Comparison of ENCODE assay signal across 8 cellular contexts in genomic region chr6:105077592-105078463, GRCh38.
DNase-seq lines count a peak whose midpoint lies in the region; ATAC-seq, FAIRE-seq and TF ChIP-seq lines count a peak whose summit lies in the region.

No MANE protein-coding gene starts in this region.

- POLR2A ChIA-PET in HepG2 (lab: Yijun Ruan, JAX) = interaction anchor here (1.3 kb wide), 1 partner anchor 120 kb away, joined by 3 read pairs; the partner anchor contains the start of gene LIN28B

- no peaks in the 10 kb centered on the region for H3K27me3 ChIP-seq in cardiac muscle cell
- H3K27me3 ChIP-seq in right cardiac atrium (ENCODE audit: control insufficient read depth, insufficient read depth) = no peaks in the 10 kb centered on the region
- H3K27me3 ChIP-seq in adrenal gland = no peaks in the 10 kb centered on the region
- no peaks in the 10 kb centered on the region; a peak in 1 of 5 replicates for H3K27me3 ChIP-seq in HepG2 (ENCODE audit: control insufficient read depth in 1 of 2, insufficient read depth in 2 of 2, low read length in 2 of 2)

- DNase-seq in cardiac muscle cell (ENCODE audit: low read depth in 1 of 2, low spot score in 1 of 2) = peak; percentile 54 to 68
- DNase-seq in right cardiac atrium = no peak
- peak; percentile 1 for DNase-seq in NCI-H187 treated with DMSO at 0.1 percent for 48 hours (lab: John Stamatoyannopoulos, UW)
- no peak for DNase-seq in adrenal gland
- DNase-seq in HepG2 (ENCODE audit: low spot score) = peak; percentile 51
- no peak for DNase-seq in activated naive CD4-positive, alpha-beta T cell treated with anti-CD3 and anti-CD28 coated beads, Interleukin-2, amount 50 U/mL, for 16 hours
- DNase-seq in H54 (ENCODE audit: insufficient read length, low spot score) = no peak

- H3K9ac ChIP-seq in HepG2 (ENCODE audit: insufficient read depth, low read depth, low read length) = no peak overlapping the region

- H3K27ac ChIP-seq in cardiac muscle cell (no peak overlapping the region), right cardiac atrium (ENCODE audit: low read length) (no peak overlapping the region), adrenal gland (no peak overlapping the region), HepG2 (ENCODE audit: extremely low read length, insufficient read depth, low read length) (no peak overlapping the region)

- TF ChIP-seq RAD21 in HepG2 (CRISPR knock-in tag; IDR thresholded peaks at IDR 0.05) = peak; percentile 24; the same call in 1 of the 2 replicates

- in situ Hi-C loops in HepG2 (cut with HindIII; ENCODE audit: extremely low pct_ligation_motif_present, low pct_unique_long_range_greater_than_20kb) = loop anchor here (5.0 kb wide), 1 partner anchor 136 kb away; no protein-coding TSS in a partner anchor

- H2AFZ ChIP-seq in HepG2 (ENCODE audit: low read length) = no peak overlapping the region

- intact Hi-C loops in right cardiac atrium (cut with DNase I) = no loop called here
- intact Hi-C loops in adrenal gland (cut with DNase I) = loop anchor here in 1 of 2 donors (5.0 to 10.0 kb wide), 2 partner anchors 133 to 286 kb away; no protein-coding TSS in a partner anchor
- intact Hi-C loops in HepG2 (cut with micrococcal nuclease; ENCODE audit: unreplicated experiment) = loop anchor here (1.0 to 5.0 kb wide), 5 partner anchors 82 to 396 kb away; no protein-coding TSS in a partner anchor

- no peak overlapping the region for H3K4me2 ChIP-seq in HepG2 (ENCODE audit: low read depth, low read length)

- 6% methylated on average over 1 of the region's 1 CpG for WGBS in right cardiac atrium
- WGBS in adrenal gland, 4 donors = 0 to 6% (median 1%) methylated on average over 1 of the region's 1 CpG
- WGBS in HepG2 (ENCODE audit: low lambda C conversion rate) = 3% methylated on average over 1 of the region's 1 CpG

- H3K9me3 ChIP-seq in cardiac muscle cell (ENCODE audit: low read depth) = no peaks in the 10 kb centered on the region
- no peaks in the 10 kb centered on the region for H3K9me3 ChIP-seq in right cardiac atrium (ENCODE audit: control insufficient read depth, low read length)
- H3K9me3 ChIP-seq in adrenal gland (replicated peaks in 1 of 3) = no peaks in the 10 kb centered on the region
- no peaks in the 10 kb centered on the region for H3K9me3 ChIP-seq in HepG2 (ENCODE audit: low read length)

- peaks cover 3% of the 10 kb centered on the region for H3K79me2 ChIP-seq in HepG2 (ENCODE audit: insufficient read depth, low read length)

- CTCF ChIA-PET in HepG2 (lab: Yijun Ruan, JAX; ENCODE audit: low intra/inter-chr PET ratio, low total read pairs) = interaction anchor here (1.0 to 2.3 kb wide), 4 partner anchors 10 to 395 kb away, joined by 3 to 33 read pairs (median 4); no protein-coding TSS in a partner anchor

- H3K4me3 ChIP-seq in cardiac muscle cell = no peak overlapping the region
- no peak overlapping the region for H3K4me3 ChIP-seq in right cardiac atrium (ENCODE audit: low read length)
- H3K4me3 ChIP-seq in adrenal gland = no peak overlapping the region
- no peak overlapping the region for H3K4me3 ChIP-seq in HepG2 (replicated peaks in 1 of 3; ENCODE audit: insufficient read depth in 1 of 3, low read depth in 2 of 3, low read length in 3 of 3)

- no peaks in the 10 kb centered on the region for H4K20me1 ChIP-seq in HepG2 (ENCODE audit: insufficient read depth, low read length)

- ATAC-seq in right cardiac atrium (no peak), HepG2 (peak; percentile 56), HG03095 (IDR thresholded peaks at IDR 0.05; ENCODE audit: unreplicated experiment) (no peak)

- TF ChIP-seq CTCF in cardiac muscle cell (IDR thresholded peaks at IDR 0.05; ENCODE audit: low read depth, low read length) (peak; percentile 49), adrenal gland (IDR thresholded peaks at IDR 0.05) (peak; percentile 23 to 63 (median 46)), HepG2 (CRISPR knock-in tag; IDR thresholded peaks at IDR 0.05) (peak; percentile 60)

- H3K36me3 ChIP-seq in cardiac muscle cell (peaks cover 27% of the 10 kb centered on the region), adrenal gland (replicated peaks in 1 of 2) (no peaks in the 10 kb centered on the region), HepG2 (replicated peaks in 1 of 2; ENCODE audit: control insufficient read depth in 1 of 2, insufficient read depth in 2 of 2, low read length in 2 of 2) (peaks cover 2 to 15% of the 10 kb centered on the region in 2 experiments)

- peak; percentile 71 for FAIRE-seq in HepG2 (lab: Jason Lieb, UNC)
- FAIRE-seq in H54 (lab: Jason Lieb, UNC) = no peak

- TF ChIP-seq POLR2A in adrenal gland (IDR thresholded peaks at IDR 0.05) = no peak
- no peak for TF ChIP-seq POLR2A in HepG2 (IDR thresholded peaks at IDR 0.05; ENCODE audit: insufficient read depth in 1 of 2, low read depth in 2 of 2, low read length in 2 of 2)
- TF ChIP-seq POLR2A in H54 (IDR thresholded peaks at IDR 0.05; ENCODE audit: low read depth, low read length) = no peak

- no peak for TF ChIP-seq EP300 in HepG2 (IDR thresholded peaks at IDR 0.05; ENCODE audit: low read depth in 2 of 2, low read length in 2 of 2)
- no peak for TF ChIP-seq EP300 in HepG2 (CRISPR knock-in tag; IDR thresholded peaks at IDR 0.05; ENCODE audit: borderline replicate concordance)

- H3K4me1 ChIP-seq in cardiac muscle cell (ENCODE audit: low read depth) = peaks cover 3% of the 10 kb centered on the region
- no peaks in the 10 kb centered on the region for H3K4me1 ChIP-seq in right cardiac atrium (ENCODE audit: control insufficient read depth, insufficient read depth, low read length)
- H3K4me1 ChIP-seq in adrenal gland (replicated peaks in 1 of 2) = no peaks in the 10 kb centered on the region
- peaks cover 6% of the 10 kb centered on the region for H3K4me1 ChIP-seq in HepG2 (ENCODE audit: insufficient read depth, low read length)

- BruUV-seq in HepG2 (replicated peaks; lab: Mats Ljungman, UMichigan) = no TSS peak

TF ChIP-seq in HepG2, 621 proteins besides CTCF, POLR2A, EP300 and RAD21:
- TF ChIP-seq SMC3 (IDR thresholded peaks at IDR 0.05; ENCODE audit: low read length) (peak; percentile 71), ZNF569 (CRISPR knock-in tag; IDR thresholded peaks at IDR 0.05; ENCODE audit: borderline replicate concordance) (no peak), ZNF136 (CRISPR knock-in tag; IDR thresholded peaks at IDR 0.05; ENCODE audit: low read depth) (no peak), ZNF350 (CRISPR knock-in tag; IDR thresholded peaks at IDR 0.05; ENCODE audit: borderline replicate concordance, low read depth) (no peak), TFAP4 (IDR thresholded peaks at IDR 0.05; ENCODE audit: borderline replicate concordance, low read depth) (0 out of 2 replicates have a peak, but pooled peaks have one; percentile 16), ZNF101 (CRISPR knock-in tag; IDR thresholded peaks at IDR 0.05; ENCODE audit: borderline replicate concordance, low read depth) (no peak), PRMT3 (CRISPR knock-in tag; IDR thresholded peaks at IDR 0.05; ENCODE audit: borderline replicate concordance, low read depth) (no peak), KLF13 (CRISPR knock-in tag; IDR thresholded peaks at IDR 0.05) (no peak), STAG1 (CRISPR knock-in tag; IDR thresholded peaks at IDR 0.05) (peak; percentile 83)
- TF ChIP-seq, protein P1, sequence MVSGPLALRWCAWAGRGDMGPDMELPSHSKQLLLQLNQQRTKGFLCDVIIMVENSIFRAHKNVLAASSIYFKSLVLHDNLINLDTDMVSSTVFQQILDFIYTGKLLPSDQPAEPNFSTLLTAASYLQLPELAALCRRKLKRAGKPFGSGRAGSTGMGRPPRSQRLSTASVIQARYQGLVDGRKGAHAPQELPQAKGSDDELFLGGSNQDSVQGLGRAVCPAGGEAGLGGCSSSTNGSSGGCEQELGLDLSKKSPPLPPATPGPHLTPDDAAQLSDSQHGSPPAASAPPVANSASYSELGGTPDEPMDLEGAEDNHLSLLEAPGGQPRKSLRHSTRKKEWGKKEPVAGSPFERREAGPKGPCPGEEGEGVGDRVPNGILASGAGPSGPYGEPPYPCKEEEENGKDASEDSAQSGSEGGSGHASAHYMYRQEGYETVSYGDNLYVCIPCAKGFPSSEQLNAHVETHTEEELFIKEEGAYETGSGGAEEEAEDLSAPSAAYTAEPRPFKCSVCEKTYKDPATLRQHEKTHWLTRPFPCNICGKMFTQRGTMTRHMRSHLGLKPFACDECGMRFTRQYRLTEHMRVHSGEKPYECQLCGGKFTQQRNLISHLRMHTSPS (CRISPR knock-in tag; IDR thresholded peaks at IDR 0.05; ENCODE audit: low read depth) = no peak

Comparison
In these comparisons a context has a peak if more than half of its experiments do, and no peak if none do; other contexts are left out.
1. DNase-seq: peak in cardiac muscle cell (2 of 2), NCI-H187 treated with DMSO at 0.1 percent for 48 hours (single experiment) and HepG2 (single experiment); none in right cardiac atrium (0 of 3), adrenal gland (0 of 7), activated naive CD4-positive, alpha-beta T cell treated with anti-CD3 and anti-CD28 coated beads, Interleukin-2, amount 50 U/mL, for 16 hours (single experiment) and H54 (single experiment).
2. Peak in every context shown above with its lines, with median percentiles within 50 percentile points of each other: CTCF ChIP-seq.